In the genomic region with DNA sequence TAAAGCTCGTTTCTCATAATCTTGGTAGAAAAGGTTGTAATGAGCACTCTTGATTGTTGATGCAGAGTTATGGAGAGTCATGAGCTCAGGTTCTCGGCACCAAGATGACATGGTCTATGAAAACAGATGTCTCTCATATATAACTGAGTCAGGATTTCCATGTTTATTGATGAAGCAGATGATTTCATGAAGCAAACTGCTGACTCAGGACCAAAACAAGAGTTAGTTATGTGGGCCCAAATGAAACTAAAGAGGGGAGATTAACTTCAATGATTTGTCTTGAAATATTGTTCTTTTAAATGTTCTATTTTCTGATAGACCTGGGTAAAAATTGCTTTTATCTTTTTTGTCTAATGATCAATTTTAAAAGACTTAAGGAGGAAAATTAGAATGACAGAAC, we compare ENCODE assay signal across 7 cellular contexts.
"Had no signal": no experiment of that assay in that cellular context is flagged by ENCODE, and none has a peak within 500 bp of the region (broad histone marks: within the 10 kb centered on the region; RNA-seq: fewer than 3 reads in every experiment).

No MANE protein-coding gene starts in this region.

- DNase-seq: GM23248, GOT3, H9, HCEC 1CT, KG1 had no signal

- H3K4me3 ChIP-seq: GM23248 had no signal

- H3K9ac ChIP-seq: GM23248 had no signal

- H3K27ac ChIP-seq: GM23248, HL-60 had no signal

- H2AFZ ChIP-seq: GM23248 had no signal

- FAIRE-seq: H54 had no signal
